In the genomic region with DNA sequence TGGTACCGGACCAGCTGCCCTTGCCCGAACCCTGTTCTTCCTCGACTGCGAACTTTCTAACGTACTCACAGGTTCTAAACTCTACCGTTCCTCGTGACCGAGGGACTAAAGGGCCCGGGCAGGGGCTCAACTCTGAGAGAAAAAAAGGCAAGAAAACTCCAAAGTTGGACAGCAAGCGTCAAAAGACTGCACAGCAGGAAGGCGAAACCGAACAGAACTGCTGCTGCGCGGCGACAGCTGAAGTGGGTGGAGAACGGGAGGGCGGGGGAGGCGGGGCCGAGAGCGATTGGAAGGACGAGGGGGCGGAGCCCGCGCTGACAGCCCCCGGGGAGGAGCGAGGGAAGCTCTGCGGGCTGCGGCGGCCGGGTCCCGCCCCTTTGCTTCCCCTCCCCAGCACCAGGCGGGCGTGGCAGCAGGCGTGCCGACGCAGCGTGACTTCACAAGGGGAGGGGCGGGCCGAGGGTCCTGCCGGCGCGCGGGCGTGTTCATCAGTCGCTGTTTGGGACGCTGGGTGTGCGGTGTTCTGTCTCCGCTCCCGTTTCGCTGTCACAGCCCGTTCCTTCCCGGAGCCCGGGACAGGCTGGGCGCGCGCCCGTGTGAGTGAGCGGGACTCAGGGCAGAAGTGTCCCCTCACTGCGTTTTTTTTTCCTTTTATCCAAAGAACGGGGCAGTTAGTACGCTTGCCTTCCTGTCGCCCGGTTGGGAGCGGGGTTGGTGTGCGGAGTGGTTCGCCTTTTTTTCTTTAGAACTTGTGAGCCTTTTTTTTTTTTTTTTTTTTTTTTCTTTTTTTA, we compare ENCODE assay signal across 8 cellular contexts. TPM values are rescaled to one million over a fixed set of nuclear protein-coding genes. Genes with fewer than 3 reads are reported as not detected.
DNase-seq lines count a peak whose midpoint lies in the region; ATAC-seq, FAIRE-seq and TF ChIP-seq lines count a peak whose summit lies in the region.

A gene with protein sequence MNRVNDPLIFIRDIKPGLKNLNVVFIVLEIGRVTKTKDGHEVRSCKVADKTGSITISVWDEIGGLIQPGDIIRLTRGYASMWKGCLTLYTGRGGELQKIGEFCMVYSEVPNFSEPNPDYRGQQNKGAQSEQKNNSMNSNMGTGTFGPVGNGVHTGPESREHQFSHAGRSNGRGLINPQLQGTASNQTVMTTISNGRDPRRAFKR (plus strand): TSS at position 491 of the 791 bp plus-strand sequence. CDS start 479 bp downstream, outside the sequence.

- 0 out of 2 replicates have a peak, but pooled peaks cover 4% of the 10 kb centered on the region for H4K20me1 ChIP-seq in DND-41 (ENCODE audit: insufficient read depth, low read length)
- H4K20me1 ChIP-seq in Karpas-422 (ENCODE audit: insufficient read depth, low read depth, low read length) = no peaks in the 10 kb centered on the region

- H3K27ac ChIP-seq in DND-41 (ENCODE audit: low read length) (peak within 1 kb of the TSS; percentile 99), Karpas-422 (ENCODE audit: low read length) (peak within 1 kb of the TSS; percentile 64), muscle layer of duodenum (ENCODE audit: low read length) (peak within 1 kb of the TSS; percentile 99)

- FAIRE-seq in RCC 7860 (lab: Jason Lieb, UNC) = peak; percentile 68

- H3K4me2 ChIP-seq in DND-41 (ENCODE audit: insufficient read depth, low read length) = peak within 1 kb of the TSS; percentile 79
- peak within 1 kb of the TSS; percentile 99 for H3K4me2 ChIP-seq in Karpas-422 (ENCODE audit: low read depth, low read length, poor library complexity, severe bottlenecking)

- H3K79me2 ChIP-seq in DND-41 (ENCODE audit: insufficient read depth, low read length) (peaks cover 56% of the 10 kb centered on the region), Karpas-422 (ENCODE audit: low read length) (peaks cover 25% of the 10 kb centered on the region)

- no peak for TF ChIP-seq CTCF in DND-41 (IDR thresholded peaks at IDR 0.05; ENCODE audit: borderline replicate concordance, extremely low read depth, low read length, poor library complexity, severe bottlenecking)

- H3K4me1 ChIP-seq in DND-41 (ENCODE audit: insufficient read depth, low read length) = peaks cover 71% of the 10 kb centered on the region
- peaks cover 56% of the 10 kb centered on the region for H3K4me1 ChIP-seq in Karpas-422 (ENCODE audit: low read length)
- H3K4me1 ChIP-seq in muscle layer of duodenum (ENCODE audit: control insufficient read depth in 1 of 2, insufficient read depth in 2 of 2, low read length in 2 of 2) = peaks cover under 1 to 6% of the 10 kb centered on the region in 2 donors

- H3K9me3 ChIP-seq in DND-41 (ENCODE audit: insufficient read depth, low read length, severe bottlenecking) (no peaks in the 10 kb centered on the region), Karpas-422 (ENCODE audit: low read length) (no peaks in the 10 kb centered on the region), muscle layer of duodenum (ENCODE audit: control insufficient read depth in 1 of 2, low read length in 2 of 2) (no peaks in the 10 kb centered on the region)

- ATAC-seq in DND-41 (ENCODE audit: insufficient read depth, low read depth) (peak; percentile 74), GM21825 (IDR thresholded peaks at IDR 0.05; ENCODE audit: unreplicated experiment) (peak; percentile 80), esophagus mucosa (peak; percentile 99)

- no peaks in the 10 kb centered on the region for H3K9me2 ChIP-seq in Karpas-422 (replicated peaks; ENCODE audit: insufficient read depth, low read length)

- H2AFZ ChIP-seq in DND-41 (ENCODE audit: low read depth, low read length) (peak within 1 kb of the TSS; percentile 68; the same call in 1 of the 2 replicates), Karpas-422 (ENCODE audit: low read length) (peak within 1 kb of the TSS; percentile 77)

- peak within 1 kb of the TSS; percentile 73 to 82 for H3K4me3 ChIP-seq in DND-41 (ENCODE audit: low read depth in 1 of 2, low read length in 2 of 2)
- peak within 1 kb of the TSS; percentile 86 for H3K4me3 ChIP-seq in Karpas-422 (ENCODE audit: low read length)
- peak within 1 kb of the TSS; percentile 69 to 90 for H3K4me3 ChIP-seq in muscle layer of duodenum (ENCODE audit: low read depth in 1 of 2, low read length in 2 of 2)

- peaks cover 23% of the 10 kb centered on the region for H3K36me3 ChIP-seq in DND-41 (ENCODE audit: insufficient read depth, low read length)
- H3K36me3 ChIP-seq in Karpas-422 (ENCODE audit: insufficient read depth, low read length) = peaks cover 23% of the 10 kb centered on the region
- peaks cover 9% of the 10 kb centered on the region in 2 donors for H3K36me3 ChIP-seq in muscle layer of duodenum (ENCODE audit: control insufficient read depth in 1 of 2, insufficient read depth in 2 of 2, low read length in 2 of 2)

- peak; percentile 99 for DNase-seq in DND-41
- DNase-seq in Karpas-422 = peak; percentile 99
- peak; percentile 96 for DNase-seq in RCC 7860 (ENCODE audit: low spot score)
- DNase-seq in activated T-cell treated with anti-CD3 and anti-CD28 coated beads, Interleukin-2, amount 50 U/mL, for 48 hours = peak; percentile 98 to 99
- DNase-seq in stimulated activated CD8-positive, alpha-beta memory T cell treated with anti-CD3 and anti-CD28 coated beads, Interleukin-7, amount 100 ng/mL, for 24 hours (ENCODE audit: low read depth) = peak; percentile 95

- H3K27me3 ChIP-seq in DND-41 (ENCODE audit: insufficient read depth, low read length, poor library complexity) = no peaks in the 10 kb centered on the region
- H3K27me3 ChIP-seq in Karpas-422 (ENCODE audit: low read length) = no peaks in the 10 kb centered on the region
- H3K27me3 ChIP-seq in muscle layer of duodenum (ENCODE audit: low read depth, low read length) = no peaks in the 10 kb centered on the region

- peak within 1 kb of the TSS; percentile 93 for H3K9ac ChIP-seq in DND-41 (ENCODE audit: low read depth, low read length)
- peak within 1 kb of the TSS; percentile 84 for H3K9ac ChIP-seq in Karpas-422 (ENCODE audit: low read length)

RNA-seq across cellular contexts. Expression of the gene that starts here (rescaled TPM):
- 47.0 and 52.4 TPM in 2 replicates for total RNA-seq in Karpas-422 (2014; rRNA removed; shearing (Covaris generic); ENCODE audit: low replicate concordance)
- total RNA-seq in esophagus mucosa = 32.8 TPM

Comparison
In these comparisons a context has a peak if more than half of its experiments do, and no peak if none do; other contexts are left out.
1. Peak in every context shown above with its lines: DNase-seq, ATAC-seq, H3K4me3 ChIP-seq and H3K27ac ChIP-seq.